18 cellular contexts compared by ENCODE assay signal in the genomic region with DNA sequence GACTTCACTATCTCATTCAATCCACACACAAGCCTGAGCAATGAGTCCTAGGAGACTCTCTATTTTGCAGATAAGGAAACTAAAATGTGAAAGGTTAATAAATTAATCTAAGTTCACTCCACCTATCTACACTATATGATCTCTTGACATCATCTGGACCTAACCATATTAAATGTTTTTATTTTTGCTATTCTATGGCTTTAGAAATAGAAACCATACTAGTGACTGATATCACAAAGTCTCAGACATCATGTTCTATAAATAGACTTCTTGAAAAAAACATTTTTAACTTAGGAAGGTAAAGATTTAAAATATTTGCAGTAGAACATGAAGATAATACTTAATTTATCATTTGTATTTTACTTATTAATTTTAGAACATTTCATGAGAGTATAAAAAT. TPM values are rescaled to one million over a fixed set of nuclear protein-coding genes. Genes with fewer than 3 reads are reported as not detected.
A peak's percentile ranks its signal among the peaks of the same experiment; 100 is the strongest.
DNase-seq lines count a peak whose midpoint lies in the region; ATAC-seq, FAIRE-seq and TF ChIP-seq lines count a peak whose summit lies in the region.
"Had no signal": no experiment of that assay in that cellular context is flagged by ENCODE, and none has a peak within 500 bp of the region (broad histone marks: within the 10 kb centered on the region; RNA-seq: fewer than 3 reads in every experiment).

No MANE protein-coding gene starts in this region.

- H4K20me1 ChIP-seq in HCT116 (ENCODE audit: insufficient read depth) (no peaks in the 10 kb centered on the region), K562 (replicated peaks; ENCODE audit: control insufficient read depth, insufficient read depth, low read length) (no peaks in the 10 kb centered on the region), GM23248 (ENCODE audit: insufficient read depth) (no peaks in the 10 kb centered on the region)

- H3K4me1 Mint-ChIP-seq in activated CD4-positive, alpha-beta memory T cell treated with anti-CD3 and anti-CD28 coated beads for 36 hours (ENCODE audit: low read depth): no peaks in the 10 kb centered on the region

- no peak for TF ChIP-seq EP300 in K562 (IDR thresholded peaks at IDR 0.05; ENCODE audit: low read length)

- TF ChIP-seq CTCF in HCT116 (IDR thresholded peaks at IDR 0.05 in 2 of 3, conservative IDR thresholded peaks at IDR 0.05 in 1 of 3; ENCODE audit: borderline replicate concordance in 1 of 3, insufficient read depth in 1 of 3, low read depth in 2 of 3, low read length in 2 of 3): no peak
- no peak for TF ChIP-seq CTCF in K562 (IDR thresholded peaks at IDR 0.05 in 2 of 3, conservative IDR thresholded peaks at IDR 0.05 in 1 of 3; ENCODE audit: insufficient read depth in 2 of 3, low read depth in 1 of 3, low read length in 3 of 3)
- no peak for TF ChIP-seq CTCF in left ventricle myocardium inferior (IDR thresholded peaks at IDR 0.05; ENCODE audit: borderline replicate concordance)

- TF ChIP-seq RAD21 in HCT116 (IDR thresholded peaks at IDR 0.05; ENCODE audit: low read depth): no peak
- no peak for TF ChIP-seq RAD21 in K562 (CRISPR knock-in tag; conservative IDR thresholded peaks at IDR 0.05 in 1 of 2, IDR thresholded peaks at IDR 0.05 in 1 of 2)

- no peak overlapping the region for H3K27ac Mint-ChIP-seq in activated CD4-positive, alpha-beta memory T cell treated with anti-CD3 and anti-CD28 coated beads for 36 hours
- H3K27ac Mint-ChIP-seq: CD4-positive, alpha-beta T cell; IgD-negative memory B cell had no signal

- in situ Hi-C loops in K562 (cut with MboI): no loop called here
- in situ Hi-C loops in GM23248 (cut with MboI): no loop called here

- no peaks in the 10 kb centered on the region for H3F3A ChIP-seq in GM23248 (ENCODE audit: insufficient read depth)

- FAIRE-seq in K562 (lab: Jason Lieb, UNC): no peak
- FAIRE-seq: A549, D721Med, GM12891, GM19239, HepG2 had no signal

- DNase-seq in HCT116 (ENCODE audit: low read depth, low spot score) (no peak), K562 (ENCODE audit: extremely low read depth in 1 of 4, low spot score in 3 of 4) (no peak), left ventricle myocardium inferior (no peak), GM23248 (no peak)
- no peak for DNase-seq in activated CD4-positive, alpha-beta memory T cell treated with anti-CD3 and anti-CD28 coated beads for 36 hours
- DNase-seq: AML-193; Caco-2; CD4-positive, alpha-beta T cell; GOT3; H7 had no signal

- H3K4me2 ChIP-seq in HCT116 (ENCODE audit: low read length) (no peak overlapping the region), K562 (ENCODE audit: insufficient read depth, low read length) (no peak overlapping the region), GM23248 (ENCODE audit: unreplicated experiment) (no peak overlapping the region)

- H3K36me3 Mint-ChIP-seq in activated CD4-positive, alpha-beta memory T cell treated with anti-CD3 and anti-CD28 coated beads for 36 hours: no peaks in the 10 kb centered on the region

- no peaks in the 10 kb centered on the region for H3K79me2 ChIP-seq in HCT116 (ENCODE audit: insufficient read depth, low read length)
- H3K79me2 ChIP-seq in K562 (ENCODE audit: control insufficient read depth, insufficient read depth, low read length): no peaks in the 10 kb centered on the region
- H3K79me2 ChIP-seq in GM23248 (ENCODE audit: insufficient read depth): no peaks in the 10 kb centered on the region

- intact Hi-C loops in HCT116 (cut with micrococcal nuclease) (no loop called here), K562 (cut with micrococcal nuclease) (no loop called here), left ventricle myocardium inferior (cut with micrococcal nuclease) (no loop called here)
- intact Hi-C loops in activated CD4-positive, alpha-beta memory T cell treated with anti-CD3 and anti-CD28 coated beads for 36 hours (cut with micrococcal nuclease): no loop called here

- no peaks in the 10 kb centered on the region for H3K9me3 ChIP-seq in HCT116 (ENCODE audit: control insufficient read depth in 1 of 2, insufficient read depth in 1 of 2, low read depth in 1 of 2, low read length in 2 of 2)
- no peaks in the 10 kb centered on the region for H3K9me3 ChIP-seq in K562 (replicated peaks; ENCODE audit: control insufficient read depth, insufficient read depth, low read depth, low read length)
- H3K9me3 ChIP-seq in neuron (ENCODE audit: low read length): no peaks in the 10 kb centered on the region
- H3K9me3 ChIP-seq in left ventricle myocardium inferior (replicated peaks): no peaks in the 10 kb centered on the region
- H3K9me3 ChIP-seq in GM23248 (ENCODE audit: low read depth): no peaks in the 10 kb centered on the region
- H3K9me3 ChIP-seq: A549, Caco-2 had no signal

- peaks cover 0 to 8% of the 10 kb centered on the region in 2 experiments; a peak in 2 of 4 replicates for H3K4me1 ChIP-seq in HCT116 (ENCODE audit: control insufficient read depth in 1 of 2, insufficient read depth in 2 of 2, low read length in 2 of 2)
- H3K4me1 ChIP-seq in K562 (replicated peaks in 1 of 2; ENCODE audit: control insufficient read depth in 2 of 2, insufficient read depth in 2 of 2, low read length in 2 of 2): peaks cover 3 to 11% of the 10 kb centered on the region in 2 experiments; a peak in 4 of 5 replicates
- H3K4me1 ChIP-seq in neuron (ENCODE audit: insufficient read depth, low read length): peaks cover 52% of the 10 kb centered on the region
- H3K4me1 ChIP-seq in left ventricle myocardium inferior: peaks cover 10% of the 10 kb centered on the region
- H3K4me1 ChIP-seq in GM23248 (ENCODE audit: insufficient read depth): no peaks in the 10 kb centered on the region

- no peak overlapping the region for H3K4me3 ChIP-seq in HCT116 (replicated peaks in 1 of 2; ENCODE audit: low read depth in 1 of 2, low read length in 2 of 2)
- H3K4me3 ChIP-seq in K562: no peak overlapping the region
- H3K4me3 ChIP-seq in neuron (ENCODE audit: low read length): no peak overlapping the region
- no peak overlapping the region for H3K4me3 ChIP-seq in left ventricle myocardium inferior
- H3K4me3 ChIP-seq in GM23248: no peak overlapping the region
- H3K4me3 ChIP-seq: A549 had no signal

- ATAC-seq in HCT116 (no peak), K562 (no peak)
- ATAC-seq: A549, HepG2 had no signal

- peaks cover 20% of the 10 kb centered on the region for H3K27me3 Mint-ChIP-seq in activated CD4-positive, alpha-beta memory T cell treated with anti-CD3 and anti-CD28 coated beads for 36 hours

- no peaks in the 10 kb centered on the region for H3K9me3 Mint-ChIP-seq in activated CD4-positive, alpha-beta memory T cell treated with anti-CD3 and anti-CD28 coated beads for 36 hours
- H3K9me3 Mint-ChIP-seq: CD4-positive, alpha-beta T cell; IgD-negative memory B cell had no signal

- TF ChIP-seq POLR2A in HCT116 (IDR thresholded peaks at IDR 0.05; ENCODE audit: borderline replicate concordance, extremely low read depth, insufficient read depth, insufficient read length) (no peak), K562 (conservative IDR thresholded peaks at IDR 0.05) (no peak)

- no TSS peak for BruUV-seq in HCT116 (replicated peaks; lab: Mats Ljungman, UMichigan)
- BruUV-seq in K562 (replicated peaks; lab: Mats Ljungman, UMichigan): no TSS peak

- no peaks in the 10 kb centered on the region for H3K27me3 ChIP-seq in HCT116 (ENCODE audit: insufficient read depth, low read length)
- H3K27me3 ChIP-seq in K562 (ENCODE audit: control insufficient read depth in 2 of 2, insufficient read depth in 2 of 2, low read length in 2 of 2): no peaks in the 10 kb centered on the region
- H3K27me3 ChIP-seq in neuron (ENCODE audit: insufficient read depth, low read length): no peaks in the 10 kb centered on the region
- H3K27me3 ChIP-seq in left ventricle myocardium inferior (ENCODE audit: low read depth): peaks cover 32% of the 10 kb centered on the region
- H3K27me3 ChIP-seq in GM23248 (replicated peaks; ENCODE audit: insufficient read depth): peaks cover 32% of the 10 kb centered on the region

- POLR2A ChIA-PET in HCT116 (lab: Charles Lee) (no interaction called here), K562 (lab: Yijun Ruan, JAX) (no interaction called here)
- POLR2A ChIA-PET in activated CD4-positive, alpha-beta memory T cell treated with anti-CD3 and anti-CD28 coated beads for 36 hours (lab: Charles Lee): no interaction called here

- H3K9me1 ChIP-seq in K562 (ENCODE audit: control insufficient read depth, insufficient read depth, low read length): no peaks in the 10 kb centered on the region

- H3K4me3 Mint-ChIP-seq in activated CD4-positive, alpha-beta memory T cell treated with anti-CD3 and anti-CD28 coated beads for 36 hours: no peak overlapping the region
- H3K4me3 Mint-ChIP-seq: CD4-positive, alpha-beta T cell; IgD-negative memory B cell had no signal

- CTCF ChIA-PET in HCT116 (lab: Charles Lee) (no interaction called here), K562 (lab: Yijun Ruan, JAX; ENCODE audit: low intra/inter-chr PET ratio) (no interaction called here)
- CTCF ChIA-PET in activated CD4-positive, alpha-beta memory T cell treated with anti-CD3 and anti-CD28 coated beads for 36 hours (lab: Charles Lee): interaction anchor here (0.6 kb wide), 1 partner anchor 85 kb away, joined by 4 read pairs; no protein-coding TSS in a partner anchor

- H2AFZ ChIP-seq in HCT116 (ENCODE audit: low read depth, low read length, poor library complexity, severe bottlenecking): peak overlapping the region; percentile 95
- peak overlapping the region; percentile 86 for H2AFZ ChIP-seq in K562 (ENCODE audit: low read depth, low read length)
- H2AFZ ChIP-seq in neuron (ENCODE audit: low read depth, low read length): peak overlapping the region; percentile 44
- H2AFZ ChIP-seq in GM23248: no peak overlapping the region

- H3K9me2 ChIP-seq in HCT116 (ENCODE audit: insufficient read depth) (no peaks in the 10 kb centered on the region), GM23248 (ENCODE audit: insufficient read depth) (no peaks in the 10 kb centered on the region)

- H3K27ac ChIP-seq in HCT116 (ENCODE audit: low read depth, low read length): no peak overlapping the region
- no peak overlapping the region; the same call in 1 of the 3 replicates for H3K27ac ChIP-seq in K562 (ENCODE audit: extremely low read depth, low read depth, low read length)
- no peak overlapping the region for H3K27ac ChIP-seq in left ventricle myocardium inferior (replicated peaks)
- H3K27ac ChIP-seq in GM23248: no peak overlapping the region
- H3K27ac ChIP-seq: A549, C4-2B had no signal

- H3K36me3 ChIP-seq in HCT116 (ENCODE audit: control insufficient read depth in 1 of 2, insufficient read depth in 2 of 2, low read length in 2 of 2) (no peaks in the 10 kb centered on the region), K562 (ENCODE audit: control insufficient read depth, insufficient read depth, low read length) (no peaks in the 10 kb centered on the region), neuron (ENCODE audit: insufficient read depth, low read length) (no peaks in the 10 kb centered on the region), left ventricle myocardium inferior (no peaks in the 10 kb centered on the region), GM23248 (ENCODE audit: low read depth) (no peaks in the 10 kb centered on the region)

- RAD21 ChIA-PET in HCT116 (lab: Charles Lee; ENCODE audit: low non-redundant PET in 1 of 2, low total read pairs in 2 of 2, uncharacterized antibody in 2 of 2, unreplicated experiment in 2 of 2): no interaction called here

- H3K9ac ChIP-seq in HCT116 (ENCODE audit: low read length) (no peak overlapping the region), K562 (ENCODE audit: insufficient read depth in 1 of 2, low read depth in 2 of 2, low read length in 2 of 2) (no peak overlapping the region), GM23248 (no peak overlapping the region)

RNA-seq across cellular contexts. Expression of a gene that starts 9.4 kb away (rescaled TPM):
- total RNA-seq in HCT116 (2021; ENCODE audit: unreplicated experiment) (6.0 TPM), K562 (2014; rRNA removed) (71.6 and 75.0 TPM in 2 replicates), K562 (2014; rRNA removed; fragmentation: Illumina TruSeq; extraction: Trizol) (156 and 170 TPM in 2 replicates), K562 (2015; rRNA removed; fragmentation: Illumina TruSeq; extraction: Trizol) (101 and 111 TPM in 2 replicates), K562 (2021) (70.6 and 73.7 TPM in 2 replicates), left ventricle myocardium inferior (not detected)
- 1.1 and 1.7 TPM in 2 replicates for polyA plus RNA-seq in HCT116 (2012)
- total RNA-seq in K562 (2011; cell fraction: chromatin; rRNA removed; ENCODE audit: low replicate concordance): 426 and 1,792 TPM in 2 replicates
- total RNA-seq in K562 (2011; cell fraction: nucleolus; rRNA removed): 167 and 305 TPM in 2 replicates
- 499 and 612 TPM in 2 replicates for total RNA-seq in K562 (2011; cell fraction: nucleoplasm; rRNA removed)
- polyA plus RNA-seq in K562 (2011; rRNA removed) (49.6 and 58.2 TPM in 2 replicates), K562 (2014; fragmentation: Illumina TruSeq; extraction: Trizol) (45.6 and 47.5 TPM in 2 replicates), K562 (2014; fragmentation: Nextera tagmentation; extraction: Ambion mirVana) (10 to 100 TPM; 21.7 to 24.5 TPM), K562 (2014; rRNA removed) (50.7 and 51.8 TPM in 2 replicates), GM23248 (2016; fragmentation: Nextera tagmentation; extraction: Ambion mirVana) (not detected in 2 replicates)
- polyA plus RNA-seq in K562 (2011; cell fraction: cytosol; rRNA removed): 18.0 and 26.3 TPM in 2 replicates
- polyA plus RNA-seq in K562 (2011; cell fraction: nucleus; rRNA removed): 135 and 146 TPM in 2 replicates
- 34.1 and 37.7 TPM in 2 replicates for polyA plus RNA-seq in K562 (2012)
- 318 and 333 TPM in 2 replicates for polyA minus RNA-seq in K562 (2011; rRNA and poly(A)+ RNA removed)
- 24.5 and 45.3 TPM in 2 replicates for polyA minus RNA-seq in K562 (2011; cell fraction: cytosol; rRNA and poly(A)+ RNA removed)
- polyA minus RNA-seq in K562 (2011; cell fraction: nucleus; rRNA and poly(A)+ RNA removed): 512 and 599 TPM in 2 replicates
- total RNA-seq in activated CD4-positive, alpha-beta memory T cell treated with anti-CD3 and anti-CD28 coated beads for 36 hours: under 1 TPM in 1 of 2 experiments, not detected in 1; 0.05 TPM
- total RNA-seq in GM23248 (2014; rRNA removed; shearing (Covaris generic)): not detected in 2 replicates
- polyA plus RNA-seq: IgD-negative memory B cell had no signal

RNA-seq across cellular contexts. Expression of a gene that starts 19.8 kb away (rescaled TPM):
- total RNA-seq in HCT116 (2021; ENCODE audit: unreplicated experiment): 18.0 TPM
- polyA plus RNA-seq in HCT116 (2012): 7.5 and 8.3 TPM in 2 replicates
- 8.0 and 49.3 TPM in 2 replicates for total RNA-seq in K562 (2011; cell fraction: chromatin; rRNA removed; ENCODE audit: low replicate concordance)
- 4.8 and 6.4 TPM in 2 replicates for total RNA-seq in K562 (2011; cell fraction: nucleolus; rRNA removed)
- total RNA-seq in K562 (2011; cell fraction: nucleoplasm; rRNA removed): 15.0 and 31.4 TPM in 2 replicates
- 11.7 TPM in 2 replicates for total RNA-seq in K562 (2014; rRNA removed)
- total RNA-seq in K562 (2014; rRNA removed; fragmentation: Illumina TruSeq; extraction: Trizol): 23.3 and 30.3 TPM in 2 replicates
- total RNA-seq in K562 (2015; rRNA removed; fragmentation: Illumina TruSeq; extraction: Trizol): 17.5 and 20.7 TPM in 2 replicates
- total RNA-seq in K562 (2021): 21.1 and 21.9 TPM in 2 replicates
- polyA plus RNA-seq in K562 (2011; rRNA removed): 35.1 and 42.3 TPM in 2 replicates
- polyA plus RNA-seq in K562 (2011; cell fraction: cytosol; rRNA removed): 4.8 and 14.0 TPM in 2 replicates
- 8.2 and 12.3 TPM in 2 replicates for polyA plus RNA-seq in K562 (2011; cell fraction: nucleus; rRNA removed)
- polyA plus RNA-seq in K562 (2012): 15.0 and 18.3 TPM in 2 replicates
- 21.2 and 25.0 TPM in 2 replicates for polyA plus RNA-seq in K562 (2014; fragmentation: Illumina TruSeq; extraction: Trizol)
- polyA plus RNA-seq in K562 (2014; fragmentation: Nextera tagmentation; extraction: Ambion mirVana): 10 to 100 TPM in 1 of 2 experiments, 1 to 10 TPM in 1; 9.5 to 19.2 TPM
- polyA plus RNA-seq in K562 (2014; rRNA removed): 16.5 and 17.6 TPM in 2 replicates
- polyA minus RNA-seq in K562 (2011; rRNA and poly(A)+ RNA removed): 61.9 and 70.0 TPM in 2 replicates
- 16.2 and 17.2 TPM in 2 replicates for polyA minus RNA-seq in K562 (2011; cell fraction: cytosol; rRNA and poly(A)+ RNA removed)
- polyA minus RNA-seq in K562 (2011; cell fraction: nucleus; rRNA and poly(A)+ RNA removed): 10.4 and 21.7 TPM in 2 replicates
- 19.8 TPM for total RNA-seq in left ventricle myocardium inferior
- 10 to 100 TPM; 12.6 to 13.0 TPM for total RNA-seq in activated CD4-positive, alpha-beta memory T cell treated with anti-CD3 and anti-CD28 coated beads for 36 hours
- 18.7 and 20.1 TPM in 2 replicates for total RNA-seq in GM23248 (2014; rRNA removed; shearing (Covaris generic))
- polyA plus RNA-seq in GM23248 (2016; fragmentation: Nextera tagmentation; extraction: Ambion mirVana): 19.7 and 22.6 TPM in 2 replicates

Comparison
In these comparisons a context has a peak if more than half of its experiments do, and no peak if none do; other contexts are left out.
1. RNA of a gene that starts 9.4 kb away (total RNA-seq): 70.6 to 1,792 TPM in K562; 6.0 TPM in HCT116 (single experiment), 0.05 TPM in activated CD4-positive, alpha-beta memory T cell treated with anti-CD3 and anti-CD28 coated beads for 36 hours, not detected in left ventricle myocardium inferior (single experiment) and not detected in GM23248; every median in the first group is over 10 times any median in the second.